In genomic region chr2:5722236-5722635, GRCh38 we compare ENCODE assay signal across 42 cellular contexts. TPM values are rescaled to one million over a fixed set of nuclear protein-coding genes. Genes with fewer than 3 reads are reported as not detected.
"Had no signal": no experiment of that assay in that cellular context is flagged by ENCODE, and none has a peak within 500 bp of the region (broad histone marks: within the 10 kb centered on the region; RNA-seq: fewer than 3 reads in every experiment).

No MANE protein-coding gene starts in this region.

- H3K27me3 Mint-ChIP-seq: brain; central memory CD8-positive, alpha-beta T cell had no signal

- H3K4me1 Mint-ChIP-seq: activated naive CD4-positive, alpha-beta T cell treated with anti-CD3 and anti-CD28 coated beads, Interleukin-2, amount 10 ng/mL, durations not matched to agents 7 days and 5 days; activated naive CD4-positive, alpha-beta T cell treated with anti-CD3 and anti-CD28 coated beads, Interleukin-2, amount 50 U/mL, for 24 hours; activated naive CD8-positive, alpha-beta T cell treated with anti-CD3 and anti-CD28 coated beads, Interleukin-2, amount 10 ng/mL, durations not matched to agents 7 days and 5 days; activated naive CD8-positive, alpha-beta T cell treated with anti-CD3 and anti-CD28 coated beads, Interleukin-2, amount 50 U/mL, for 24 hours; activated T-helper 17 cell treated with anti-CD3 and anti-CD28 coated beads, Interleukin-2, amount 50 U/mL, for 72 hours; central memory CD8-positive, alpha-beta T cell had no signal

- H3K27me3 ChIP-seq: adrenal gland, ascending aorta, body of pancreas, brain microvascular endothelial cell, breast epithelium, cardiac muscle cell had no signal

- H3K9me3 ChIP-seq: adrenal gland, ascending aorta, body of pancreas, breast epithelium had no signal

- H3K4me1 ChIP-seq: adrenal gland, ascending aorta, body of pancreas, breast epithelium had no signal

- ATAC-seq: activated naive CD4-positive, alpha-beta T cell treated with anti-CD3 and anti-CD28 coated beads, Interleukin-2, amount 50 U/mL, for 72 hours; activated naive CD8-positive, alpha-beta T cell treated with anti-CD3 and anti-CD28 coated beads, Interleukin-2, amount 50 U/mL, for 24 hours; activated T-cell treated with anti-CD3 and anti-CD28 coated beads, Interleukin-2, amount 50 U/mL, for 4 hours; activated T-cell treated with anti-CD3 and anti-CD28 coated beads, Interleukin-2, amount 50 U/mL, for 72 hours; activated T-helper 17 cell treated with anti-CD3 and anti-CD28 coated beads, Interleukin-2, amount 50 U/mL, for 72 hours; body of pancreas had no signal

- FAIRE-seq: astrocyte, bronchial epithelial cell had no signal

- H3K36me3 ChIP-seq: adrenal gland, ascending aorta, brain microvascular endothelial cell, breast epithelium, cardiac muscle cell had no signal

- DNase-seq: activated effector memory CD4-positive, alpha-beta T cell treated with anti-CD3 and anti-CD28 coated beads, Interleukin-2, amount 50 U/mL, for 16 hours; activated effector memory CD4-positive, alpha-beta T cell treated with Interleukin-2 at 50 U/mL for 16 hours; activated gamma-delta T cell; activated gamma-delta T cell treated with Interleukin-2 at 50 U/mL for 16 hours; activated naive CD4-positive, alpha-beta T cell; activated naive CD4-positive, alpha-beta T cell treated with anti-CD3 and anti-CD28 coated beads for 36 hours; activated naive CD4-positive, alpha-beta T cell treated with anti-CD3 and anti-CD28 coated beads, Interleukin-2, amount 10 ng/mL, durations not matched to agents 7 days and 5 days; activated naive CD4-positive, alpha-beta T cell treated with anti-CD3 and anti-CD28 coated beads, Interleukin-2, amount 50 U/mL, for 16 hours; activated naive CD4-positive, alpha-beta T cell treated with Interleukin-2 at 50 U/mL for 16 hours; activated naive CD8-positive, alpha-beta T cell treated with anti-CD3 and anti-CD28 coated beads for 36 hours; activated naive CD8-positive, alpha-beta T cell treated with anti-CD3 and anti-CD28 coated beads, Interleukin-2, amount 10 ng/mL, durations not matched to agents 7 days and 5 days; activated naive CD8-positive, alpha-beta T cell treated with anti-CD3 and anti-CD28 coated beads, Interleukin-2, amount 50 U/mL, for 24 hours; activated T-cell treated with anti-CD3 and anti-CD28 coated beads for 4 hours; activated T-cell treated with anti-CD3 and anti-CD28 coated beads, Interleukin-2, amount 50 U/mL, for 1 hour; activated T-cell treated with anti-CD3 and anti-CD28 coated beads, Interleukin-2, amount 50 U/mL, for 24 hours; activated T-cell treated with anti-CD3 and anti-CD28 coated beads, Interleukin-2, amount 50 U/mL, for 4 hours; activated T-cell treated with anti-CD3 and anti-CD28 coated beads, Interleukin-2, amount 50 U/mL, for 48 hours; activated T-cell treated with anti-CD3 and anti-CD28 coated beads, Interleukin-2, amount 50 U/mL, for 72 hours; adrenal gland; amniotic stem cell; amygdala; anterior cingulate cortex; aorta; body of pancreas; brain microvascular endothelial cell; caudate nucleus; central memory CD4-positive, alpha-beta T cell; cerebellar nuclear complex had no signal

- H3K36me3 Mint-ChIP-seq: activated naive CD4-positive, alpha-beta T cell treated with anti-CD3 and anti-CD28 coated beads, Interleukin-2, amount 10 ng/mL, durations not matched to agents 7 days and 5 days; activated naive CD4-positive, alpha-beta T cell treated with anti-CD3 and anti-CD28 coated beads, Interleukin-2, amount 50 U/mL, for 24 hours; activated naive CD4-positive, alpha-beta T cell treated with anti-CD3 and anti-CD28 coated beads, Interleukin-2, amount 50 U/mL, for 72 hours; activated naive CD8-positive, alpha-beta T cell; activated naive CD8-positive, alpha-beta T cell treated with anti-CD3 and anti-CD28 coated beads for 36 hours; activated naive CD8-positive, alpha-beta T cell treated with anti-CD3 and anti-CD28 coated beads, Interleukin-2, amount 10 ng/mL, durations not matched to agents 7 days and 5 days; brain had no signal

- H3K27ac ChIP-seq: adrenal gland, ascending aorta, body of pancreas, brain microvascular endothelial cell, breast epithelium, cardiac muscle cell had no signal

- H3K4me3 ChIP-seq: adrenal gland, ascending aorta, body of pancreas, breast epithelium, cardiac muscle cell had no signal

- H3K27ac Mint-ChIP-seq: activated naive CD4-positive, alpha-beta T cell treated with anti-CD3 and anti-CD28 coated beads for 36 hours; activated naive CD4-positive, alpha-beta T cell treated with anti-CD3 and anti-CD28 coated beads, Interleukin-2, amount 10 ng/mL, durations not matched to agents 7 days and 5 days; activated naive CD4-positive, alpha-beta T cell treated with anti-CD3 and anti-CD28 coated beads, Interleukin-2, amount 50 U/mL, for 24 hours; activated naive CD4-positive, alpha-beta T cell treated with anti-CD3 and anti-CD28 coated beads, Interleukin-2, amount 50 U/mL, for 72 hours; activated naive CD8-positive, alpha-beta T cell; activated naive CD8-positive, alpha-beta T cell treated with anti-CD3 and anti-CD28 coated beads for 36 hours; activated naive CD8-positive, alpha-beta T cell treated with anti-CD3 and anti-CD28 coated beads, Interleukin-2, amount 10 ng/mL, durations not matched to agents 7 days and 5 days; activated naive CD8-positive, alpha-beta T cell treated with anti-CD3 and anti-CD28 coated beads, Interleukin-2, amount 50 U/mL, for 24 hours; activated T-cell treated with anti-CD3 and anti-CD28 coated beads, Interleukin-2, amount 50 U/mL, for 24 hours; activated T-cell treated with anti-CD3 and anti-CD28 coated beads, Interleukin-2, amount 50 U/mL, for 72 hours; activated T-helper 1 cell treated with anti-CD3 and anti-CD28 coated beads, Interleukin-12 subunit alpha, Interleukin-12 subunit beta, Interleukin-2, Interleukin-4 antibody, amounts not matched to agents 30 ng/mL and 10 ng/mL and 1 ng/mL, durations not matched to agents 14 hours and 24 hours and 36 hours; activated T-helper 17 cell treated with anti-CD3 and anti-CD28 coated beads, Interleukin-2, amount 50 U/mL, for 72 hours; activated T-helper 2 cell treated with anti-CD3 and anti-CD28 coated beads, Interferon-gamma antibody, Interleukin-2, Interleukin-4, amounts not matched to agents 10 μg/mL and 5 μg/mL and 100 μg/mL, durations not matched to agents 14 hours and 24 hours and 36 hours; brain had no signal

- H3K4me3 Mint-ChIP-seq: activated naive CD4-positive, alpha-beta T cell treated with anti-CD3 and anti-CD28 coated beads for 36 hours; activated naive CD4-positive, alpha-beta T cell treated with anti-CD3 and anti-CD28 coated beads, Interleukin-2, amount 10 ng/mL, durations not matched to agents 7 days and 5 days; activated naive CD4-positive, alpha-beta T cell treated with anti-CD3 and anti-CD28 coated beads, Interleukin-2, amount 50 U/mL, for 24 hours; activated naive CD8-positive, alpha-beta T cell; activated naive CD8-positive, alpha-beta T cell treated with anti-CD3 and anti-CD28 coated beads for 36 hours; activated naive CD8-positive, alpha-beta T cell treated with anti-CD3 and anti-CD28 coated beads, Interleukin-2, amount 10 ng/mL, durations not matched to agents 7 days and 5 days; activated naive CD8-positive, alpha-beta T cell treated with anti-CD3 and anti-CD28 coated beads, Interleukin-2, amount 50 U/mL, for 24 hours; activated T-cell treated with anti-CD3 and anti-CD28 coated beads, Interleukin-2, amount 50 U/mL, for 24 hours; activated T-cell treated with anti-CD3 and anti-CD28 coated beads, Interleukin-2, amount 50 U/mL, for 4 hours; activated T-cell treated with anti-CD3 and anti-CD28 coated beads, Interleukin-2, amount 50 U/mL, for 72 hours; activated T-helper 1 cell treated with anti-CD3 and anti-CD28 coated beads, Interleukin-12 subunit alpha, Interleukin-12 subunit beta, Interleukin-2, Interleukin-4 antibody, amounts not matched to agents 30 ng/mL and 10 ng/mL and 1 ng/mL, durations not matched to agents 14 hours and 24 hours and 36 hours; activated T-helper 17 cell treated with anti-CD3 and anti-CD28 coated beads, Interleukin-2, amount 50 U/mL, for 72 hours; brain; central memory CD8-positive, alpha-beta T cell had no signal

- H3K9me3 Mint-ChIP-seq: activated T-helper 2 cell treated with anti-CD3 and anti-CD28 coated beads, Interferon-gamma antibody, Interleukin-2, Interleukin-4, amounts not matched to agents 10 μg/mL and 5 μg/mL and 100 μg/mL, durations not matched to agents 14 hours and 24 hours and 36 hours had no signal

RNA-seq across cellular contexts. Expression of gene SOX11, which starts 30.1 kb away (rescaled TPM):
- total RNA-seq: activated naive CD4-positive, alpha-beta T cell treated with anti-CD3 and anti-CD28 coated beads for 36 hours; activated naive CD4-positive, alpha-beta T cell treated with anti-CD3 and anti-CD28 coated beads, Interleukin-2, amount 50 U/mL, for 72 hours; activated naive CD8-positive, alpha-beta T cell treated with anti-CD3 and anti-CD28 coated beads for 36 hours; activated naive CD8-positive, alpha-beta T cell treated with anti-CD3 and anti-CD28 coated beads, Interleukin-2, amount 10 ng/mL, durations not matched to agents 7 days and 5 days; activated T-cell treated with anti-CD3 and anti-CD28 coated beads, Interleukin-2, amount 50 U/mL, for 72 hours; activated T-helper 1 cell treated with anti-CD3 and anti-CD28 coated beads, Interleukin-12 subunit alpha, Interleukin-12 subunit beta, Interleukin-2, Interleukin-4 antibody, amounts not matched to agents 30 ng/mL and 10 ng/mL and 1 ng/mL, durations not matched to agents 14 hours and 24 hours and 36 hours; activated T-helper 17 cell treated with anti-CD3 and anti-CD28 coated beads, Interleukin-2, amount 50 U/mL, for 72 hours; activated T-helper 2 cell treated with anti-CD3 and anti-CD28 coated beads, Interferon-gamma antibody, Interleukin-2, Interleukin-4, amounts not matched to agents 10 μg/mL and 5 μg/mL and 100 μg/mL, durations not matched to agents 14 hours and 24 hours and 36 hours; ascending aorta; bronchial epithelial cell had no signal
- polyA plus RNA-seq: adipose tissue, adrenal gland, aorta had no signal
